8 cellular contexts compared by ENCODE assay signal in the genomic region with DNA sequence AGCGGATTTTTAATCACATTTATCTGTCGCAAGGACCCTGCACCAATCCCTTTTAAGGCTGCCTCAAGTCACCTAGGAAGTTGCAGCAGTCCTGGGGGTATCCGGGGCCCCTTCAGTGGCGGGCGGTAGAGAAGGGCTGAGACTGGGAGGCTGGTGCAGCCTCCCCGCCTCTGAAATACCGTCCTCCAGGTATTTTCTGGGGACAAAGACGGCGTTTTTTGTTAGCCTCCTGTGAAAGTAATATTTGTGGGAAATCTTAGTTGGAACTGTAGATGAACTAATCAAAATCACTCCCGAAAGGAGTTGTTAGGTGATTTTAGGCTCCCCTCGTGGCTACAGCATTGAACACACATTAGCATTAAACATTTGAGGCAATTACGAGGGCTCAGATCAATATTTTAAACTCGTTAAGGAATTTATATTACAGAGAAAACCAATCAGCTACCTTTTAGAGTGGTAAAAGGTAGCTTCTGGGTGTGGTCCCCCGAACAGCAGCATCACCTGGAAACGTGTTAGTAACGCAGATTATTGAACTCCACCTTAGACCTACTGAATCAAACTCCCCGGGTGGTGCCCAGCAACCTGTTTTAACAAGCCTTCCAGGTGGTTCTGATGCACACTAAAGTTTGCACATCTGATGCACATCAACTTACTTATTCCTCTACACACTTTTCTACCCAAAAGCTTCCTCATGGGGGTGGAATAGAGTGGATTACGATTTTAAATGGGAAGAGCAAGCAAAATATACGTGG. TPM values are rescaled to one million over a fixed set of nuclear protein-coding genes. Genes with fewer than 3 reads are reported as not detected.
A peak's percentile ranks its signal among the peaks of the same experiment; 100 is the strongest.
DNase-seq lines count a peak whose midpoint lies in the region; ATAC-seq, FAIRE-seq and TF ChIP-seq lines count a peak whose summit lies in the region.

No MANE protein-coding gene starts in this region.

- peaks cover 2 to 8% (median 4%) of the 10 kb centered on the region in 4 experiments; a peak in 5 of 7 replicates for H3K4me1 ChIP-seq in H1 (replicated peaks in 1 of 4; ENCODE audit: control insufficient read depth in 3 of 4, insufficient read depth in 4 of 4, low read length in 3 of 4)

- peaks cover 0 to 34% of the 10 kb centered on the region in 2 experiments; a peak in 3 of 4 replicates for H3K79me2 ChIP-seq in H1 (ENCODE audit: control insufficient read depth in 1 of 2, insufficient read depth in 2 of 2, low read length in 2 of 2)

- H3K14ac ChIP-seq in H1 (ENCODE audit: insufficient read length), result no peak overlapping the region

- no peak for TF ChIP-seq POLR2A in H1 (IDR thresholded peaks at IDR 0.05; ENCODE audit: control extremely low read depth in 1 of 2, low read depth in 2 of 2, low read length in 2 of 2)

- H3K4me3 Mint-ChIP-seq in naive thymus-derived CD8-positive, alpha-beta T cell, result peak overlapping the region; percentile 85 to 99 (median 91)

- peak overlapping the region; percentile 75 for H4K5ac ChIP-seq in H1 (ENCODE audit: insufficient read length, low read depth, low read length)

- no peaks in the 10 kb centered on the region for H4K20me1 ChIP-seq in H1 (replicated peaks in 1 of 2; ENCODE audit: control insufficient read depth in 1 of 2, insufficient read depth in 2 of 2, low read length in 2 of 2)

- peak overlapping the region; percentile 12; the same call in 1 of the 2 replicates for H2BK5ac ChIP-seq in H1 (ENCODE audit: low read depth, low read length)

- H3K9me3 Mint-ChIP-seq in naive thymus-derived CD8-positive, alpha-beta T cell, result no peaks in the 10 kb centered on the region

- 23% methylated on average over 19 of the region's 19 CpGs; no CpG with 5 or more reads in 1 of the 2 experiments for WGBS in H1 (ENCODE audit: extremely low coverage in 1 of 2, insufficient coverage in 1 of 2, insufficient read length in 1 of 2, insufficient replicate concordance in 2 of 2, low coverage in 1 of 2, low lambda C conversion rate in 2 of 2, missing lambda C conversion rate in 1 of 2), 2 experiments

- H3K4me3 ChIP-seq in GM12875 (ENCODE audit: low read depth, low read length), result peak overlapping the region; percentile 77
- H3K4me3 ChIP-seq in HFF-Myc (replicated peaks; ENCODE audit: low read depth, low read length), result peak overlapping the region; percentile 91
- H3K4me3 ChIP-seq in H1 (ENCODE audit: extremely low read depth in 1 of 4, insufficient read depth in 2 of 4, low read depth in 3 of 4, low read length in 4 of 4), result peak overlapping the region; percentile 88 to 99 (median 92)

- peak overlapping the region; percentile 66 for H2AFZ ChIP-seq in H1 (ENCODE audit: low read length)

- DNase-seq in HFF-Myc (ENCODE audit: extremely low read depth, low read depth) (no peak), NCI-H748 treated with DMSO at 0.1 percent for 48 hours (lab: John Stamatoyannopoulos, UW) (peak; percentile 19), H1 (ENCODE audit: low read depth in 1 of 2, low spot score in 2 of 2) (no peak), hepatic stellate cell (ENCODE audit: low spot score) (no peak), D341Med (ENCODE audit: low spot score) (no peak), superior temporal gyrus (ENCODE audit: extremely low spot score) (no peak)
- peak in 1 of 10 donors; percentile 30 for DNase-seq in naive thymus-derived CD8-positive, alpha-beta T cell

- CTCF ChIA-PET in H1 (lab: Charles Lee; ENCODE audit: partially characterized antibody), result interaction anchor here (1.2 kb wide), 1 partner anchor 14 kb away, joined by 3 read pairs; no protein-coding TSS in a partner anchor

- H3K18ac ChIP-seq in H1 (ENCODE audit: extremely low read depth, low read length), result 0 out of 2 replicates have a peak overlapping the region, but pooled peaks have one; percentile 15

- ATAC-seq in naive thymus-derived CD8-positive, alpha-beta T cell, result peak; percentile 6 to 50

- no peaks in the 10 kb centered on the region; a peak in 1 of 8 replicates for H3K36me3 ChIP-seq in H1 (ENCODE audit: control insufficient read depth in 2 of 4, insufficient read depth in 4 of 4, low read length in 3 of 4)

- peaks cover 2% of the 10 kb centered on the region; the same call in 1 of the 2 replicates for H3K79me1 ChIP-seq in H1 (ENCODE audit: low read depth, low read length)

- no peak overlapping the region for H2BK15ac ChIP-seq in H1 (ENCODE audit: low read length)

- peaks cover 7% of the 10 kb centered on the region for H3K23me2 ChIP-seq in H1 (ENCODE audit: low read depth, low read length)

- H3K27ac ChIP-seq in H1 (ENCODE audit: low read depth, low read length), result peak overlapping the region; percentile 33; the same call in 1 of the 2 replicates

- H2BK12ac ChIP-seq in H1 (ENCODE audit: low read depth, low read length), result no peak overlapping the region

- H3K23ac ChIP-seq in H1 (ENCODE audit: insufficient read length), result no peak overlapping the region

- H3K56ac ChIP-seq in H1 (replicated peaks; ENCODE audit: insufficient read length, low read depth, low read length), result peak overlapping the region; percentile 80

- peak overlapping the region; percentile 76 to 91 for H3K4me2 ChIP-seq in H1 (ENCODE audit: insufficient read depth in 1 of 2, low read depth in 2 of 2, low read length in 2 of 2)

- H4K91ac ChIP-seq in H1 (replicated peaks; ENCODE audit: insufficient read length, low read length), result no peak overlapping the region

- H3K36me3 Mint-ChIP-seq in naive thymus-derived CD8-positive, alpha-beta T cell, result peaks cover 0 to 4% (median 0%) of the 10 kb centered on the region in 3 donors

- no peak for FAIRE-seq in H1 (lab: Jason Lieb, UNC)

- H3K9ac ChIP-seq in H1 (replicated peaks in 1 of 4; ENCODE audit: extremely low read depth in 1 of 4, low read depth in 3 of 4, low read length in 3 of 4), result peak overlapping the region in 3 of 4 experiments; percentile 63 to 77 (median 65); a peak in 6 of 7 replicates

- POLR2A ChIA-PET in H1 (lab: Charles Lee; ENCODE audit: partially characterized antibody), result interaction anchor here (1.2 to 3.6 kb wide), 7 partner anchors 10 to 168 kb away, joined by 3 to 21 read pairs (median 6); a partner anchor contains a TSS
- POLR2A ChIA-PET in naive thymus-derived CD8-positive, alpha-beta T cell (lab: Charles Lee), result interaction anchor here (1.1 to 3.0 kb wide), 4 partner anchors 56 to 211 kb away, joined by 3 to 27 read pairs (median 8); a partner anchor contains a TSS

- H3K4ac ChIP-seq in H1 (replicated peaks; ENCODE audit: insufficient read length, low read depth, low read length), result no peak overlapping the region

- H2AK5ac ChIP-seq in H1 (ENCODE audit: low read depth, low read length), result no peak overlapping the region

- H3K27ac Mint-ChIP-seq in naive thymus-derived CD8-positive, alpha-beta T cell, result peak overlapping the region; percentile 49 to 96 (median 88)

- peaks cover 21 to 51% (median 49%) of the 10 kb centered on the region in 4 donors for H3K4me1 Mint-ChIP-seq in naive thymus-derived CD8-positive, alpha-beta T cell

- H2BK120ac ChIP-seq in H1 (replicated peaks; ENCODE audit: low read depth, low read length), result no peak overlapping the region

- TF ChIP-seq CTCF in GM12875 (IDR thresholded peaks at IDR 0.05; ENCODE audit: borderline replicate concordance, insufficient read depth, low read depth, low read length), result no peak
- TF ChIP-seq CTCF in HFF-Myc (IDR thresholded peaks at IDR 0.05; ENCODE audit: low read depth, low read length, missing control alignments), result no peak
- no peak for TF ChIP-seq CTCF in H1 (IDR thresholded peaks at IDR 0.05; ENCODE audit: control extremely low read depth in 1 of 3, insufficient read depth in 1 of 3, low read depth in 1 of 3, low read length in 3 of 3)

- H3K9me3 ChIP-seq in H1 (ENCODE audit: insufficient read depth in 2 of 2, low read depth in 1 of 2, low read length in 1 of 2), result no peaks in the 10 kb centered on the region

- H3K27me3 Mint-ChIP-seq in naive thymus-derived CD8-positive, alpha-beta T cell, result peaks cover 0 to 2% (median 0%) of the 10 kb centered on the region in 5 donors

- no peak overlapping the region for H2BK20ac ChIP-seq in H1 (ENCODE audit: low read length)

- TF ChIP-seq EP300 in H1 (IDR thresholded peaks at IDR 0.05; ENCODE audit: borderline replicate concordance in 1 of 2, low read depth in 2 of 2, low read length in 2 of 2), result no peak

- no peaks in the 10 kb centered on the region for H3K27me3 ChIP-seq in H1 (replicated peaks in 1 of 4; ENCODE audit: control insufficient read depth in 3 of 4, extremely low read depth in 1 of 4, insufficient read depth in 3 of 4, low read length in 3 of 4)

- peak overlapping the region; percentile 93 for H4K8ac ChIP-seq in H1 (ENCODE audit: extremely low read depth, insufficient read depth, low read length)

- no peak for TF ChIP-seq RAD21 in H1 (IDR thresholded peaks at IDR 0.05 in 1 of 2, conservative IDR thresholded peaks at IDR 0.05 in 1 of 2; ENCODE audit: low read depth in 2 of 2, low read length in 2 of 2)

RNA-seq across cellular contexts. Expression of a gene that starts 0.5 kb away (rescaled TPM):
- total RNA-seq in H1 (2021; fragmentation: NEBNext Ultra II Directional; extraction: Animal tissue kit (Norgen Biotek cat#: 25700)), result 59.9 and 63.6 TPM in 2 replicates
- 37.1 and 39.8 TPM in 2 replicates for polyA plus RNA-seq in H1 (2011; rRNA removed)
- polyA plus RNA-seq in H1 (2011; cell fraction: cytosol; rRNA removed), result 46.1 TPM
- polyA plus RNA-seq in H1 (2011; cell fraction: nucleus; rRNA removed), result 40.2 TPM
- 41.1 to 52.1 TPM (median 45.0 TPM) in 4 replicates for polyA plus RNA-seq in H1 (2012, experiment 1 of 2)
- polyA plus RNA-seq in H1 (2012, experiment 2 of 2), result 12.6 TPM
- polyA plus RNA-seq in H1 (2013, experiment 1 of 2), result 31.3 TPM
- polyA plus RNA-seq in H1 (2013, experiment 2 of 2), result 27.6 TPM
- polyA minus RNA-seq in H1 (2011; rRNA and poly(A)+ RNA removed), result 70.6 and 76.7 TPM in 2 replicates
- 28.3 TPM for polyA minus RNA-seq in H1 (2011; cell fraction: cytosol; rRNA and poly(A)+ RNA removed)
- 32.2 TPM for polyA minus RNA-seq in H1 (2011; cell fraction: nucleus; rRNA and poly(A)+ RNA removed)
- 100 to 1,000 TPM; 105 to 112 TPM for total RNA-seq in naive thymus-derived CD8-positive, alpha-beta T cell
- polyA plus RNA-seq in naive thymus-derived CD8-positive, alpha-beta T cell, result 100 to 1,000 TPM; 168 to 193 (median 179) TPM

RNA-seq across cellular contexts. Expression of a gene that starts 19.0 kb away (rescaled TPM):
- total RNA-seq in H1 (2021; fragmentation: NEBNext Ultra II Directional; extraction: Animal tissue kit (Norgen Biotek cat#: 25700)), result 1.7 and 1.9 TPM in 2 replicates
- polyA plus RNA-seq in H1 (2011; rRNA removed), result 1.5 and 2.6 TPM in 2 replicates
- polyA plus RNA-seq in H1 (2011; cell fraction: cytosol; rRNA removed), result 3.0 TPM
- polyA plus RNA-seq in H1 (2011; cell fraction: nucleus; rRNA removed), result 10.3 TPM
- polyA plus RNA-seq in H1 (2012, experiment 1 of 2), result 1.4 to 2.1 TPM (median 1.8 TPM) in 4 replicates
- 0.22 TPM for polyA plus RNA-seq in H1 (2012, experiment 2 of 2)
- 1.7 TPM for polyA plus RNA-seq in H1 (2013, experiment 1 of 2)
- polyA plus RNA-seq in H1 (2013, experiment 2 of 2), result 1.4 TPM
- polyA minus RNA-seq in H1 (2011; rRNA and poly(A)+ RNA removed), result 3.8 and 4.8 TPM in 2 replicates
- polyA minus RNA-seq in H1 (2011; cell fraction: cytosol; rRNA and poly(A)+ RNA removed), result 1.7 TPM
- polyA minus RNA-seq in H1 (2011; cell fraction: nucleus; rRNA and poly(A)+ RNA removed), result 6.2 TPM
- total RNA-seq in naive thymus-derived CD8-positive, alpha-beta T cell, result 1 to 10 TPM; 5.9 to 6.2 TPM
- under 1 TPM in 2 of 3 donors, not detected in 1; 0.07 TPM for polyA plus RNA-seq in naive thymus-derived CD8-positive, alpha-beta T cell

RNA-seq across cellular contexts. Expression of a gene that starts 55.7 kb away (rescaled TPM):
- 0.27 and 0.30 TPM in 2 replicates for total RNA-seq in H1 (2021; fragmentation: NEBNext Ultra II Directional; extraction: Animal tissue kit (Norgen Biotek cat#: 25700))
- polyA plus RNA-seq in H1 (2011; rRNA removed), result 0.09 and 0.21 TPM in 2 replicates
- polyA plus RNA-seq in H1 (2011; cell fraction: cytosol; rRNA removed), result 0.26 TPM
- 0.51 TPM for polyA plus RNA-seq in H1 (2011; cell fraction: nucleus; rRNA removed)
- polyA plus RNA-seq in H1 (2012, experiment 1 of 2), result 0.13 to 0.39 TPM (median 0.17 TPM) in 4 replicates
- polyA plus RNA-seq in H1 (2012, experiment 2 of 2), result not detected
- 0.16 TPM for polyA plus RNA-seq in H1 (2013, experiment 1 of 2)
- polyA plus RNA-seq in H1 (2013, experiment 2 of 2), result 0.17 TPM
- 0.27 and 0.32 TPM in 2 replicates for polyA minus RNA-seq in H1 (2011; rRNA and poly(A)+ RNA removed)
- not detected for polyA minus RNA-seq in H1 (2011; cell fraction: cytosol; rRNA and poly(A)+ RNA removed)
- polyA minus RNA-seq in H1 (2011; cell fraction: nucleus; rRNA and poly(A)+ RNA removed), result 0.60 TPM
- 1 to 10 TPM; 6.7 to 9.0 TPM for total RNA-seq in naive thymus-derived CD8-positive, alpha-beta T cell
- under 1 TPM; 0.31 to 0.50 (median 0.39) TPM for polyA plus RNA-seq in naive thymus-derived CD8-positive, alpha-beta T cell
